23 cellular contexts compared by ENCODE assay signal in the genomic region with DNA sequence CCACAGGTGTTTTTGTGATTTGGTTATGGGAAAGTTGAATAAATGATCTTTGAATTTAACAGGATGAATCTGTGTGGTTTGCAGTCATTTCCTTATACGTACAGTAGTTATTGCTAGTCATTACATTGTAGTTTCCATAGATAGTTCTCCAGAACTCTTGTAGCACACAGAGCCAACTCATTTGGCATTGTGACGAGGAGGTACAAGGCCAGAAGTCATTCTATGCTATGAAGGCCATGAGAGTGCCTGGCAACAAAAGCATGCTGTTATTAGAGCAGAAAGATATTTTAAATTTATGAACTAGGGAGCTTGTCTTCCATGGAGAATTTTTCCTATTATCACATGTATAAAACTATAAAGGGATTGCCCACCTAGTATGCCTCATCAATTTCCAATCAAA.
"Had no signal": no experiment of that assay in that cellular context is flagged by ENCODE, and none has a peak within 500 bp of the region (broad histone marks: within the 10 kb centered on the region; RNA-seq: fewer than 3 reads in every experiment).

No MANE protein-coding gene starts in this region.

- H3K36me3 ChIP-seq: ovary, right atrium auricular region, stomach, thyroid gland, transverse colon, upper lobe of left lung, vagina had no signal

- H3K27me3 ChIP-seq: hepatocyte, ovary, right atrium auricular region, stomach, testis, thyroid gland, transverse colon, vagina had no signal

- ATAC-seq: left lobe of liver; mucosa of descending colon; naive thymus-derived CD4-positive, alpha-beta T cell; natural killer cell treated with Interleukin-12 subunit alpha and Interleukin-12 subunit beta and Interleukin-15 and Interleukin-18, amount 100 ng/mL, for 72 hours; sciatic nerve; stimulated activated naive B cell treated with anti-CD40 and anti-IgM and Interleukin-4, amounts not matched to agents 10 μg/mL and 1 μg/mL and 100 μg/mL, for 72 hours; stimulated activated naive CD8-positive, alpha-beta T cell treated with anti-CD3 and anti-CD28 coated beads, Interleukin-15, Interleukin-2, amounts not matched to agents 100 U/mL and 50 U/mL, for 24 hours had no signal

- H3K4me3 ChIP-seq: hepatocyte, mucosa of descending colon, ovary, right atrium auricular region, skin epidermis, stomach, testis, thyroid gland, transverse colon, upper lobe of left lung, vagina had no signal

- H3K9me3 ChIP-seq: mucosa of descending colon, ovary, testis, thyroid gland, transverse colon, upper lobe of left lung, vagina had no signal

- H3K4me1 ChIP-seq: right atrium auricular region, stomach, testis, thyroid gland, transverse colon, upper lobe of left lung, vagina had no signal

- DNase-seq: islet precursor cell; midbrain; mucosa of descending colon; naive thymus-derived CD4-positive, alpha-beta T cell; ovary; stimulated activated CD4-positive, alpha-beta T cell treated with anti-CD3 and anti-CD28 coated beads, Interleukin-12 subunit alpha, Interleukin-12 subunit beta, amount 100 ng/mL, for 4 hours; stimulated activated CD4-positive, alpha-beta T cell treated with anti-CD3 and anti-CD28 coated beads, Interleukin-15, amount 100 ng/mL, for 24 hours; stimulated activated CD4-positive, alpha-beta T cell treated with anti-CD3 and anti-CD28 coated beads, Interleukin-2, amount 100 ng/mL, for 24 hours; stimulated activated CD4-positive, alpha-beta T cell treated with anti-CD3 and anti-CD28 coated beads, Interleukin-4, amount 100 ng/mL, for 1 hour; stimulated activated naive B cell treated with anti-CD40 and anti-IgM and Interleukin-4, amounts not matched to agents 10 μg/mL and 1 μg/mL and 100 μg/mL, for 72 hours; stimulated activated naive CD8-positive, alpha-beta T cell treated with anti-CD3 and anti-CD28 coated beads, Interleukin-15, Interleukin-2, amounts not matched to agents 100 U/mL and 50 U/mL, for 24 hours; stomach; testis; thyroid gland; transverse colon; upper lobe of left lung had no signal

- H3K27ac ChIP-seq: hepatocyte, ovary, right atrium auricular region, skin epidermis, stomach, testis, thyroid gland, transverse colon, upper lobe of left lung, vagina had no signal
